ENCODE assay signal across 13 cellular contexts in the genomic region with DNA sequence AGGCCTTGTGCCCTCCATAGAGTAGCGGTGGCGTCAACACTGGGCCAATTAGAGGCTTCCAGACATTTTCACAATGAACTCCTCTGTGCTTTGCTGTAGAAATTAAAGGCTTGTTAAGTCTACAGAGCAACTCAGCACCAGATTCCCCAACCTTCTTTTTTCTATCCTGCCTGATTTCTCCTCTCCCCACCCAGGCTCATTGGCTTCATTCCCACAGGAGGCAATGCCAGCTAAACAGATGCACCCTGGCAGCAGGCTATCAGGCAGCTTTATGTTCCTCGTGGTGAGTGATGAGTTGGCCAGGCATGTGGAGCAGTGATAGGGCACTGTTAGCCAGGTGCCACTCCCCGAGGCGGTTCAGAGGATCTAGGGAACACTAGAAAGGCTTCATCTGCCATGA. TPM values are rescaled to one million over a fixed set of nuclear protein-coding genes. Genes with fewer than 3 reads are reported as not detected.
A peak's percentile ranks its signal among the peaks of the same experiment; 100 is the strongest.
DNase-seq lines count a peak whose midpoint lies in the region; FAIRE-seq and TF ChIP-seq lines count a peak whose summit lies in the region.
"Had no signal": no experiment of that assay in that cellular context is flagged by ENCODE, and none has a peak within 500 bp of the region (broad histone marks: within the 10 kb centered on the region; RNA-seq: fewer than 3 reads in every experiment).

No MANE protein-coding gene starts in this region.

- no peaks in the 10 kb centered on the region for H3K36me3 ChIP-seq in esophagus muscularis mucosa

- TF ChIP-seq POLR2A in esophagus muscularis mucosa (IDR thresholded peaks at IDR 0.05; ENCODE audit: low read depth), result no peak

- WGBS in esophagus muscularis mucosa, result 83% methylated on average over 5 of the region's 5 CpGs

- no peaks in the 10 kb centered on the region for H3K9me3 ChIP-seq in esophagus muscularis mucosa

- intact Hi-C loops in esophagus muscularis mucosa (cut with DNase I) (no loop called here), posterior vena cava (cut with DNase I) (no loop called here)

- peak; percentile 99 for DNase-seq in G401 (ENCODE audit: low spot score)
- peak; percentile 71 for DNase-seq in RCC 7860 (ENCODE audit: low spot score)
- no peak for DNase-seq in esophagus muscularis mucosa (ENCODE audit: extremely low spot score)
- DNase-seq in posterior vena cava (ENCODE audit: low spot score), result peak; percentile 30
- DNase-seq in activated naive CD4-positive, alpha-beta T cell treated with Interleukin-2 at 50 U/mL for 16 hours, result no peak
- no peak for DNase-seq in activated CD4-positive, CD25-positive, alpha-beta regulatory T cell (lab: John Stamatoyannopoulos, UW)
- DNase-seq in activated naive CD4-positive, alpha-beta T cell treated with anti-CD3 and anti-CD28 coated beads, Interleukin-2, amount 50 U/mL, for 16 hours, result no peak
- no peak for DNase-seq in activated CD4-positive, alpha-beta T cell treated with anti-CD3 and anti-CD28 coated beads, Interleukin-2, amount 50 U/mL, for 1 hour
- DNase-seq: CD8-positive, alpha-beta T cell; NCI-H1417 treated with DMSO at 0.1 percent for 48 hours; stimulated activated CD4-positive, alpha-beta T cell treated with anti-CD3 and anti-CD28 coated beads, Interleukin-12 subunit alpha, Interleukin-12 subunit beta, amount 100 ng/mL, for 4 hours had no signal

- peaks cover 32 to 64% (median 59%) of the 10 kb centered on the region in 4 donors for H3K4me1 ChIP-seq in esophagus muscularis mucosa

- peak overlapping the region; percentile 3 to 91 (median 26) for H3K27ac ChIP-seq in esophagus muscularis mucosa (replicated peaks in 1 of 4)
- H3K27ac ChIP-seq: VCaP had no signal

- peak; percentile 45 for FAIRE-seq in RCC 7860 (lab: Jason Lieb, UNC)

- no peak for TF ChIP-seq EP300 in esophagus muscularis mucosa (IDR thresholded peaks at IDR 0.05)

- in situ Hi-C loops in G401 (cut with HindIII; ENCODE audit: low sequenced_read_pairs), result no loop called here

- no peak for TF ChIP-seq CTCF in esophagus muscularis mucosa (IDR thresholded peaks at IDR 0.05)

- H3K27me3 ChIP-seq in esophagus muscularis mucosa, result no peaks in the 10 kb centered on the region

- H3K4me3 ChIP-seq in esophagus muscularis mucosa, result no peak overlapping the region

RNA-seq across cellular contexts. Expression of gene DIXDC1, which starts 4.8 kb away (rescaled TPM):
- total RNA-seq in G401 (2014; rRNA removed; shearing (Covaris generic)), result 64.4 and 67.8 TPM in 2 replicates
- total RNA-seq in esophagus muscularis mucosa (100 to 1,000 TPM; 101 to 168 (median 122) TPM), posterior vena cava (10 to 100 TPM; 40.5 to 44.5 TPM)

RNA-seq across cellular contexts. Expression of gene C11orf52, which starts 23.2 kb away (rescaled TPM):
- 11.8 and 26.1 TPM in 2 replicates for total RNA-seq in G401 (2014; rRNA removed; shearing (Covaris generic))
- total RNA-seq in esophagus muscularis mucosa, result 1 to 10 TPM; 1.8 to 6.9 (median 2.9) TPM
- 1 to 10 TPM; 1.6 to 1.7 TPM for total RNA-seq in posterior vena cava
- total RNA-seq: activated T-helper 1 cell treated with anti-CD3 and anti-CD28 coated beads, Interleukin-12 subunit alpha, Interleukin-12 subunit beta, Interleukin-2, Interleukin-4 antibody, amounts not matched to agents 30 ng/mL and 10 ng/mL and 1 ng/mL, durations not matched to agents 14 hours and 24 hours and 36 hours; CD8-positive, alpha-beta T cell had no signal

RNA-seq across cellular contexts. Expression of gene HSPB2, which starts 29.4 kb away (rescaled TPM):
- total RNA-seq in G401 (2014; rRNA removed; shearing (Covaris generic)), result 11.7 and 30.6 TPM in 2 replicates
- total RNA-seq in esophagus muscularis mucosa (1 to 10 TPM; 1.2 to 4.0 (median 2.4) TPM), posterior vena cava (10 to 100 TPM; 11.6 to 16.5 TPM)
- total RNA-seq: activated T-helper 1 cell treated with anti-CD3 and anti-CD28 coated beads, Interleukin-12 subunit alpha, Interleukin-12 subunit beta, Interleukin-2, Interleukin-4 antibody, amounts not matched to agents 30 ng/mL and 10 ng/mL and 1 ng/mL, durations not matched to agents 14 hours and 24 hours and 36 hours; CD8-positive, alpha-beta T cell had no signal

RNA-seq across cellular contexts. Expression of gene CRYAB, which starts 30.4 kb away (rescaled TPM):
- total RNA-seq in G401 (2014; rRNA removed; shearing (Covaris generic)), result 153 and 175 TPM in 2 replicates
- total RNA-seq in esophagus muscularis mucosa, result 100 to 1,000 TPM; 315 to 493 (median 382) TPM
- total RNA-seq in posterior vena cava, result 100 to 1,000 TPM; 527 to 713 TPM
- total RNA-seq: activated T-helper 1 cell treated with anti-CD3 and anti-CD28 coated beads, Interleukin-12 subunit alpha, Interleukin-12 subunit beta, Interleukin-2, Interleukin-4 antibody, amounts not matched to agents 30 ng/mL and 10 ng/mL and 1 ng/mL, durations not matched to agents 14 hours and 24 hours and 36 hours; CD8-positive, alpha-beta T cell had no signal

Comparison
In these comparisons a context has a peak if more than half of its experiments do, and no peak if none do; other contexts are left out.
1. DNase-seq: peak in G401 (single experiment), RCC 7860 (single experiment) and posterior vena cava (single experiment); none in esophagus muscularis mucosa (single experiment), activated naive CD4-positive, alpha-beta T cell treated with Interleukin-2 at 50 U/mL for 16 hours (single experiment), activated CD4-positive, CD25-positive, alpha-beta regulatory T cell (0 of 4), activated naive CD4-positive, alpha-beta T cell treated with anti-CD3 and anti-CD28 coated beads, Interleukin-2, amount 50 U/mL, for 16 hours (single experiment) and activated CD4-positive, alpha-beta T cell treated with anti-CD3 and anti-CD28 coated beads, Interleukin-2, amount 50 U/mL, for 1 hour (single experiment).